ENCODE assay signal across 8 cellular contexts in genomic region chr1:156592158-156592909, GRCh38. TPM values are rescaled to one million over a fixed set of nuclear protein-coding genes. Genes with fewer than 3 reads are reported as not detected.
DNase-seq lines count a peak whose midpoint lies in the region; ATAC-seq, FAIRE-seq and TF ChIP-seq lines count a peak whose summit lies in the region.

No MANE protein-coding gene starts in this region.

- DNase-seq in Right ventricle myocardium inferior (ENCODE audit: missing footprints) (no peak), Right ventricle myocardium superior (no peak), K562 (ENCODE audit: extremely low read depth in 1 of 4, low spot score in 3 of 4) (peak in 1 of 4 experiments; percentile 41), lung (ENCODE audit: low spot score) (no peak), uterus (no peak), SIG-M5 (lab: John Stamatoyannopoulos, UW) (no peak), SW 1271 (lab: John Stamatoyannopoulos, UW) (no peak)

- in situ Hi-C loops in K562 (cut with MboI) = no loop called here

- WGBS in K562 (ENCODE audit: insufficient coverage, low coverage, missing lambda C conversion rate) = 14% methylated on average over 16 of the region's 16 CpGs
- 58 to 62% methylated on average over 16 of the region's 16 CpGs for WGBS in lung, 2 donors

- H3K4me1 ChIP-seq in K562 (replicated peaks in 1 of 2; ENCODE audit: control insufficient read depth in 2 of 2, insufficient read depth in 2 of 2, low read length in 2 of 2) (peaks cover 7 to 15% of the 10 kb centered on the region in 2 experiments; a peak in 4 of 5 replicates), lung (ENCODE audit: control insufficient read depth in 2 of 2, insufficient read depth in 2 of 2, low read length in 2 of 2) (peaks cover 0 to 3% of the 10 kb centered on the region in 2 donors), uterus (no peaks in the 10 kb centered on the region)

- TSS peak; percentile 62 for BruUV-seq in K562 (replicated peaks; lab: Mats Ljungman, UMichigan)

- TF ChIP-seq EP300 in K562 (IDR thresholded peaks at IDR 0.05; ENCODE audit: low read length) = no peak

- H3K79me2 ChIP-seq in K562 (ENCODE audit: control insufficient read depth, insufficient read depth, low read length) = peaks cover 21% of the 10 kb centered on the region

- peak; percentile 29 for ATAC-seq in Right ventricle myocardium inferior
- no peak for ATAC-seq in Right ventricle myocardium superior (ENCODE audit: poor library complexity)
- peak; percentile 12 for ATAC-seq in K562
- no peak for ATAC-seq in lung (ENCODE audit: insufficient read depth, low FRiP score)
- no peak for ATAC-seq in GM18861 (IDR thresholded peaks at IDR 0.05; ENCODE audit: unreplicated experiment)

- H3K4me2 ChIP-seq in K562 (ENCODE audit: insufficient read depth, low read length) = peak overlapping the region; percentile 96

- no peaks in the 10 kb centered on the region for H4K20me1 ChIP-seq in K562 (replicated peaks; ENCODE audit: control insufficient read depth, insufficient read depth, low read length)

- H3K4me3 ChIP-seq in K562 = peak overlapping the region; percentile 88
- peak overlapping the region; percentile 79 for H3K4me3 ChIP-seq in lung
- peak overlapping the region; percentile 66 to 68 for H3K4me3 ChIP-seq in uterus

- peak overlapping the region; percentile 88 to 93 for H3K9ac ChIP-seq in K562 (ENCODE audit: insufficient read depth in 1 of 2, low read depth in 2 of 2, low read length in 2 of 2)

- TF ChIP-seq RAD21 in K562 (CRISPR knock-in tag; conservative IDR thresholded peaks at IDR 0.05 in 1 of 2, IDR thresholded peaks at IDR 0.05 in 1 of 2) = no peak

- H3K27me3 ChIP-seq in K562 (ENCODE audit: control insufficient read depth in 2 of 2, insufficient read depth in 2 of 2, low read length in 2 of 2) (no peaks in the 10 kb centered on the region), lung (ENCODE audit: control insufficient read depth, insufficient read depth) (no peaks in the 10 kb centered on the region), uterus (no peaks in the 10 kb centered on the region)

- H3K27ac ChIP-seq in K562 (ENCODE audit: extremely low read depth, low read depth, low read length) (peak overlapping the region; percentile 92), lung (ENCODE audit: low read depth in 1 of 2, low read length in 1 of 2) (peak overlapping the region; percentile 76 to 91), uterus (peak overlapping the region; percentile 87 to 93)

- intact Hi-C loops in Right ventricle myocardium inferior (cut with DNase I) (loop anchor here (5.0 kb wide), 1 partner anchor 85 kb away; no protein-coding TSS in a partner anchor), Right ventricle myocardium superior (cut with DNase I) (loop anchor here (10.0 kb wide), 1 partner anchor 118 kb away; no protein-coding TSS in a partner anchor), K562 (cut with micrococcal nuclease) (no loop called here), uterus (cut with DNase I; ENCODE audit: low total_unique reads) (no loop called here)

- POLR2A ChIA-PET in K562 (lab: Yijun Ruan, JAX) = interaction anchor here (0.5 to 2.6 kb wide), 13 partner anchors 8 to 135 kb away, joined by 3 to 16 read pairs (median 5); partner anchors contain the start of gene GPATCH4

- TF ChIP-seq CTCF in K562 (IDR thresholded peaks at IDR 0.05 in 2 of 3, conservative IDR thresholded peaks at IDR 0.05 in 1 of 3; ENCODE audit: insufficient read depth in 2 of 3, low read depth in 1 of 3, low read length in 3 of 3) = no peak
- TF ChIP-seq CTCF in lung (IDR thresholded peaks at IDR 0.05; ENCODE audit: control extremely low read depth, extremely low read depth) = no peak
- TF ChIP-seq CTCF in uterus (IDR thresholded peaks at IDR 0.05) = no peak

- H3K36me3 ChIP-seq in K562 (ENCODE audit: control insufficient read depth, insufficient read depth, low read length) (peaks cover 53% of the 10 kb centered on the region), lung (ENCODE audit: control insufficient read depth in 2 of 2, insufficient read depth in 2 of 2, low read length in 2 of 2) (peaks cover 0 to 26% of the 10 kb centered on the region in 2 donors), uterus (no peaks in the 10 kb centered on the region)

- no peaks in the 10 kb centered on the region for H3K9me1 ChIP-seq in K562 (ENCODE audit: control insufficient read depth, insufficient read depth, low read length)

- no peaks in the 10 kb centered on the region for H3K9me3 ChIP-seq in K562 (replicated peaks; ENCODE audit: control insufficient read depth, insufficient read depth, low read depth, low read length)
- H3K9me3 ChIP-seq in lung (ENCODE audit: control insufficient read depth in 2 of 2, insufficient read depth in 1 of 2, low read length in 1 of 2) = no peaks in the 10 kb centered on the region
- no peaks in the 10 kb centered on the region for H3K9me3 ChIP-seq in uterus

- CTCF ChIA-PET in K562 (lab: Yijun Ruan, JAX; ENCODE audit: low intra/inter-chr PET ratio) = no interaction called here

- peak; percentile 68 for TF ChIP-seq POLR2A in K562 (conservative IDR thresholded peaks at IDR 0.05)
- no peak for TF ChIP-seq POLR2A in uterus (IDR thresholded peaks at IDR 0.05)

- H2AFZ ChIP-seq in K562 (ENCODE audit: low read depth, low read length) = peak overlapping the region; percentile 93; the same call in 1 of the 2 replicates

- peak; percentile 51 for FAIRE-seq in K562 (lab: Jason Lieb, UNC)

RNA-seq across cellular contexts. Expression of gene NAXE, which starts 0.8 kb away (rescaled TPM):
- total RNA-seq in Right ventricle myocardium inferior (116 TPM), Right ventricle myocardium superior (115 TPM), K562 (2014; rRNA removed) (122 and 150 TPM in 2 replicates), K562 (2014; rRNA removed; fragmentation: Illumina TruSeq; extraction: Trizol) (76.6 and 99.9 TPM in 2 replicates), K562 (2015; rRNA removed; fragmentation: Illumina TruSeq; extraction: Trizol) (90.0 and 93.1 TPM in 2 replicates), K562 (2021) (112 and 113 TPM in 2 replicates), lung (10 to 100 TPM; 38.1 to 95.8 TPM), uterus (10 to 100 TPM; 39.5 to 74.4 (median 52.2) TPM)
- total RNA-seq in K562 (2011; cell fraction: chromatin; rRNA removed; ENCODE audit: low replicate concordance) = 43.8 and 126 TPM in 2 replicates
- total RNA-seq in K562 (2011; cell fraction: nucleolus; rRNA removed) = 112 and 139 TPM in 2 replicates
- 102 TPM in 2 replicates for total RNA-seq in K562 (2011; cell fraction: nucleoplasm; rRNA removed)
- polyA plus RNA-seq in K562 (2011; rRNA removed) (38.4 and 66.9 TPM in 2 replicates), K562 (2014; fragmentation: Illumina TruSeq; extraction: Trizol) (136 and 137 TPM in 2 replicates), K562 (2014; fragmentation: Nextera tagmentation; extraction: Ambion mirVana) (10 to 100 TPM; 27.3 to 38.2 TPM), K562 (2014; rRNA removed) (77.2 and 85.8 TPM in 2 replicates), lung (10 to 100 TPM; 74.1 to 83.5 TPM)
- 81.6 and 136 TPM in 2 replicates for polyA plus RNA-seq in K562 (2011; cell fraction: cytosol; rRNA removed)
- polyA plus RNA-seq in K562 (2011; cell fraction: nucleus; rRNA removed) = 82.3 and 92.2 TPM in 2 replicates
- 106 and 111 TPM in 2 replicates for polyA plus RNA-seq in K562 (2012)
- polyA minus RNA-seq in K562 (2011; rRNA and poly(A)+ RNA removed) = 31.2 and 45.6 TPM in 2 replicates
- 23.6 and 34.6 TPM in 2 replicates for polyA minus RNA-seq in K562 (2011; cell fraction: cytosol; rRNA and poly(A)+ RNA removed)
- 40.1 and 65.3 TPM in 2 replicates for polyA minus RNA-seq in K562 (2011; cell fraction: nucleus; rRNA and poly(A)+ RNA removed)

RNA-seq across cellular contexts. Expression of gene GPATCH4, which starts 8.9 kb away (rescaled TPM):
- total RNA-seq in Right ventricle myocardium inferior (14.6 TPM), Right ventricle myocardium superior (15.9 TPM), K562 (2014; rRNA removed) (43.7 and 47.5 TPM in 2 replicates), K562 (2014; rRNA removed; fragmentation: Illumina TruSeq; extraction: Trizol) (73.1 and 76.5 TPM in 2 replicates), K562 (2015; rRNA removed; fragmentation: Illumina TruSeq; extraction: Trizol) (75.8 and 79.5 TPM in 2 replicates), K562 (2021) (45.8 and 51.4 TPM in 2 replicates), lung (10 to 100 TPM; 11.9 to 30.6 TPM), uterus (10 to 100 TPM in 3 of 4 donors, 1 to 10 TPM in 1; 2.3 to 31.6 (median 19.8) TPM)
- total RNA-seq in K562 (2011; cell fraction: chromatin; rRNA removed; ENCODE audit: low replicate concordance) = 75.8 and 111 TPM in 2 replicates
- 69.5 and 70.0 TPM in 2 replicates for total RNA-seq in K562 (2011; cell fraction: nucleolus; rRNA removed)
- 69.2 and 102 TPM in 2 replicates for total RNA-seq in K562 (2011; cell fraction: nucleoplasm; rRNA removed)
- polyA plus RNA-seq in K562 (2011; rRNA removed) (51.5 and 57.9 TPM in 2 replicates), K562 (2014; fragmentation: Illumina TruSeq; extraction: Trizol) (94.7 and 105 TPM in 2 replicates), K562 (2014; fragmentation: Nextera tagmentation; extraction: Ambion mirVana) (10 to 100 TPM; 82.1 to 90.8 TPM), K562 (2014; rRNA removed) (53.9 and 59.3 TPM in 2 replicates), lung (10 to 100 TPM; 18.6 to 34.3 TPM)
- 29.4 and 32.0 TPM in 2 replicates for polyA plus RNA-seq in K562 (2011; cell fraction: cytosol; rRNA removed)
- polyA plus RNA-seq in K562 (2011; cell fraction: nucleus; rRNA removed) = 51.1 and 51.7 TPM in 2 replicates
- 27.1 and 86.2 TPM in 2 replicates for polyA plus RNA-seq in K562 (2012)
- 72.9 and 74.3 TPM in 2 replicates for polyA minus RNA-seq in K562 (2011; rRNA and poly(A)+ RNA removed)
- polyA minus RNA-seq in K562 (2011; cell fraction: cytosol; rRNA and poly(A)+ RNA removed) = 17.4 and 29.2 TPM in 2 replicates
- polyA minus RNA-seq in K562 (2011; cell fraction: nucleus; rRNA and poly(A)+ RNA removed) = 49.8 and 60.9 TPM in 2 replicates

RNA-seq across cellular contexts. Expression of gene TTC24, which starts 12.8 kb away (rescaled TPM):
- total RNA-seq in Right ventricle myocardium inferior (not detected), Right ventricle myocardium superior (not detected), K562 (2014; rRNA removed) (not detected in 2 replicates), K562 (2014; rRNA removed; fragmentation: Illumina TruSeq; extraction: Trizol) (not detected in 2 replicates), K562 (2015; rRNA removed; fragmentation: Illumina TruSeq; extraction: Trizol) (not detected in 2 replicates), K562 (2021) (not detected in 2 replicates), lung (under 1 TPM in 1 of 2 donors, not detected in 1; 0.23 TPM), uterus (not detected)
- not detected in 2 replicates for total RNA-seq in K562 (2011; cell fraction: chromatin; rRNA removed; ENCODE audit: low replicate concordance)
- total RNA-seq in K562 (2011; cell fraction: nucleolus; rRNA removed) = not detected in 2 replicates
- total RNA-seq in K562 (2011; cell fraction: nucleoplasm; rRNA removed) = not detected in 2 replicates
- polyA plus RNA-seq in K562 (2011; rRNA removed) (not detected in 2 replicates), K562 (2014; fragmentation: Illumina TruSeq; extraction: Trizol) (not detected in 2 replicates), K562 (2014; fragmentation: Nextera tagmentation; extraction: Ambion mirVana) (not detected), K562 (2014; rRNA removed) (not detected in 2 replicates), lung (under 1 TPM; 0.12 to 0.31 TPM)
- polyA plus RNA-seq in K562 (2011; cell fraction: cytosol; rRNA removed) = not detected in 2 replicates
- not detected in 2 replicates for polyA plus RNA-seq in K562 (2011; cell fraction: nucleus; rRNA removed)
- polyA plus RNA-seq in K562 (2012) = not detected in 2 replicates
- polyA minus RNA-seq in K562 (2011; rRNA and poly(A)+ RNA removed) = not detected in 2 replicates
- polyA minus RNA-seq in K562 (2011; cell fraction: cytosol; rRNA and poly(A)+ RNA removed) = not detected in 2 replicates
- not detected in 2 replicates for polyA minus RNA-seq in K562 (2011; cell fraction: nucleus; rRNA and poly(A)+ RNA removed)

RNA-seq across cellular contexts. Expression of gene IQGAP3, which starts 20.0 kb away (rescaled TPM):
- total RNA-seq in Right ventricle myocardium inferior (1.2 TPM), Right ventricle myocardium superior (0.56 TPM), K562 (2014; rRNA removed) (10.5 and 14.4 TPM in 2 replicates), K562 (2014; rRNA removed; fragmentation: Illumina TruSeq; extraction: Trizol) (6.4 and 8.4 TPM in 2 replicates), K562 (2015; rRNA removed; fragmentation: Illumina TruSeq; extraction: Trizol) (9.2 and 10.8 TPM in 2 replicates), K562 (2021) (14.1 and 16.6 TPM in 2 replicates), lung (1 to 10 TPM; 1.0 to 3.4 TPM), uterus (10 to 100 TPM in 1 of 4 donors, under 1 TPM in 1, not detected in 2; 0.09 to 13.2 TPM)
- 82.6 and 114 TPM in 2 replicates for total RNA-seq in K562 (2011; cell fraction: chromatin; rRNA removed; ENCODE audit: low replicate concordance)
- 58.8 and 62.5 TPM in 2 replicates for total RNA-seq in K562 (2011; cell fraction: nucleolus; rRNA removed)
- 60.2 and 63.7 TPM in 2 replicates for total RNA-seq in K562 (2011; cell fraction: nucleoplasm; rRNA removed)
- polyA plus RNA-seq in K562 (2011; rRNA removed) (14.1 and 32.1 TPM in 2 replicates), K562 (2014; fragmentation: Illumina TruSeq; extraction: Trizol) (11.0 and 11.9 TPM in 2 replicates), K562 (2014; fragmentation: Nextera tagmentation; extraction: Ambion mirVana) (1 to 10 TPM; 1.4 TPM), K562 (2014; rRNA removed) (10.5 and 16.5 TPM in 2 replicates), lung (1 to 10 TPM in 1 of 2 donors, under 1 TPM in 1; 0.42 to 1.3 TPM)
- 9.2 and 12.7 TPM in 2 replicates for polyA plus RNA-seq in K562 (2011; cell fraction: cytosol; rRNA removed)
- 162 and 212 TPM in 2 replicates for polyA plus RNA-seq in K562 (2011; cell fraction: nucleus; rRNA removed)
- 12.9 and 29.3 TPM in 2 replicates for polyA plus RNA-seq in K562 (2012)
- 16.0 and 26.5 TPM in 2 replicates for polyA minus RNA-seq in K562 (2011; rRNA and poly(A)+ RNA removed)
- 7.9 and 16.4 TPM in 2 replicates for polyA minus RNA-seq in K562 (2011; cell fraction: cytosol; rRNA and poly(A)+ RNA removed)
- polyA minus RNA-seq in K562 (2011; cell fraction: nucleus; rRNA and poly(A)+ RNA removed) = 23.0 and 48.5 TPM in 2 replicates

RNA-seq across cellular contexts. Expression of gene HAPLN2, which starts 26.9 kb away (rescaled TPM):
- total RNA-seq in Right ventricle myocardium inferior = 1.4 TPM
- total RNA-seq in Right ventricle myocardium superior = 1.6 TPM
- total RNA-seq in K562 (2011; cell fraction: chromatin; rRNA removed; ENCODE audit: low replicate concordance) = 1.4 TPM in 1 of 2 replicates, not detected in the other
- total RNA-seq in K562 (2011; cell fraction: nucleolus; rRNA removed) = 3.0 TPM in 2 replicates
- total RNA-seq in K562 (2011; cell fraction: nucleoplasm; rRNA removed) = 0.53 and 0.88 TPM in 2 replicates
- total RNA-seq in K562 (2014; rRNA removed) = 3.1 and 3.8 TPM in 2 replicates
- total RNA-seq in K562 (2014; rRNA removed; fragmentation: Illumina TruSeq; extraction: Trizol) = not detected in 2 replicates
- total RNA-seq in K562 (2015; rRNA removed; fragmentation: Illumina TruSeq; extraction: Trizol) = 0.14 and 0.19 TPM in 2 replicates
- 3.6 and 5.2 TPM in 2 replicates for total RNA-seq in K562 (2021)
- 0.39 and 0.76 TPM in 2 replicates for polyA plus RNA-seq in K562 (2011; rRNA removed)
- 1.3 and 4.1 TPM in 2 replicates for polyA plus RNA-seq in K562 (2011; cell fraction: cytosol; rRNA removed)
- 6.5 and 10.9 TPM in 2 replicates for polyA plus RNA-seq in K562 (2011; cell fraction: nucleus; rRNA removed)
- 0.95 and 3.3 TPM in 2 replicates for polyA plus RNA-seq in K562 (2012)
- 0.17 TPM in 1 of 2 replicates, not detected in the other for polyA plus RNA-seq in K562 (2014; fragmentation: Illumina TruSeq; extraction: Trizol)
- polyA plus RNA-seq in K562 (2014; fragmentation: Nextera tagmentation; extraction: Ambion mirVana) = not detected
- polyA plus RNA-seq in K562 (2014; rRNA removed) = 4.4 and 4.5 TPM in 2 replicates
- 0.35 TPM in 1 of 2 replicates, not detected in the other for polyA minus RNA-seq in K562 (2011; rRNA and poly(A)+ RNA removed)
- not detected in 2 replicates for polyA minus RNA-seq in K562 (2011; cell fraction: cytosol; rRNA and poly(A)+ RNA removed)
- 3.1 and 3.8 TPM in 2 replicates for polyA minus RNA-seq in K562 (2011; cell fraction: nucleus; rRNA and poly(A)+ RNA removed)
- under 1 TPM in 1 of 2 donors, not detected in 1; 0.18 TPM for total RNA-seq in lung
- polyA plus RNA-seq in lung = under 1 TPM; 0.24 to 0.31 TPM
- total RNA-seq in uterus = 1 to 10 TPM in 1 of 4 donors, under 1 TPM in 1, not detected in 2; 0.77 to 3.9 TPM

Comparison
In these comparisons a context has a peak if more than half of its experiments do, and no peak if none do; other contexts are left out.
1. ATAC-seq: peak in Right ventricle myocardium inferior (single experiment) and K562 (single experiment); none in Right ventricle myocardium superior (single experiment), lung (single experiment) and GM18861 (single experiment).
2. intact Hi-C loops: an anchor here in Right ventricle myocardium inferior (5.0 kb wide) and Right ventricle myocardium superior (10.0 kb wide); none called in K562 and uterus.
3. Peak in every context shown above with its lines, with median percentiles within 50 percentile points of each other: H3K27ac ChIP-seq and H3K4me3 ChIP-seq.